ENCODE assay signal across 8 cellular contexts in genomic region chr2:132670104-132670960, GRCh38. TPM values are rescaled to one million over a fixed set of nuclear protein-coding genes. Genes with fewer than 3 reads are reported as not detected.
DNase-seq lines count a peak whose midpoint lies in the region; ATAC-seq and TF ChIP-seq lines count a peak whose summit lies in the region.

TSS of gene LYPD1 (minus strand) at chr2:132670205. CDS start at chr2:132669932, 273 bp downstream.

- H3K27ac Mint-ChIP-seq in activated naive CD4-positive, alpha-beta T cell treated with anti-CD3 and anti-CD28 coated beads, Interleukin-2, amount 10 ng/mL, durations not matched to agents 7 days and 5 days, result peak within 1 kb of the TSS; percentile 60
- H3K27ac Mint-ChIP-seq in activated naive CD4-positive, alpha-beta T cell treated with anti-CD3 and anti-CD28 coated beads, Interleukin-2, amount 50 U/mL, for 72 hours, result no peak within 1 kb of the TSS

- no peaks in the 10 kb centered on the region for H3K9me3 ChIP-seq in breast epithelium
- no peaks in the 10 kb centered on the region for H3K9me3 ChIP-seq in suprapubic skin

- no peak for DNase-seq in activated naive CD4-positive, alpha-beta T cell treated with anti-CD3 and anti-CD28 coated beads, Interleukin-2, amount 10 ng/mL, durations not matched to agents 7 days and 5 days
- DNase-seq in activated naive CD4-positive, alpha-beta T cell treated with anti-CD3 and anti-CD28 coated beads, Interleukin-2, amount 50 U/mL, for 72 hours (ENCODE audit: low spot score in 2 of 2), result no peak
- DNase-seq in breast epithelium (ENCODE audit: low spot score in 2 of 2) (no peak), left colon (peak in 1 of 2 donors; percentile 20), suprapubic skin (ENCODE audit: low spot score in 2 of 2) (no peak), putamen (ENCODE audit: low spot score) (no peak), posterior vena cava (ENCODE audit: low spot score) (no peak)
- DNase-seq in stimulated activated naive CD4-positive, alpha-beta T cell (lab: John Stamatoyannopoulos, UW), result no peak

- H3K4me3 Mint-ChIP-seq in activated naive CD4-positive, alpha-beta T cell treated with anti-CD3 and anti-CD28 coated beads, Interleukin-2, amount 10 ng/mL, durations not matched to agents 7 days and 5 days, result peak within 1 kb of the TSS; percentile 31

- peak within 1 kb of the TSS; percentile 36 to 69 (median 54) for H3K4me3 ChIP-seq in breast epithelium
- H3K4me3 ChIP-seq in suprapubic skin, result peak within 1 kb of the TSS; percentile 48

- H3K9me3 Mint-ChIP-seq in activated naive CD4-positive, alpha-beta T cell treated with anti-CD3 and anti-CD28 coated beads, Interleukin-2, amount 10 ng/mL, durations not matched to agents 7 days and 5 days, result no peaks in the 10 kb centered on the region
- no peaks in the 10 kb centered on the region for H3K9me3 Mint-ChIP-seq in activated naive CD4-positive, alpha-beta T cell treated with anti-CD3 and anti-CD28 coated beads, Interleukin-2, amount 50 U/mL, for 72 hours

- no peaks in the 10 kb centered on the region for H3K36me3 Mint-ChIP-seq in activated naive CD4-positive, alpha-beta T cell treated with anti-CD3 and anti-CD28 coated beads, Interleukin-2, amount 10 ng/mL, durations not matched to agents 7 days and 5 days
- peaks cover 6% of the 10 kb centered on the region in 2 donors for H3K36me3 Mint-ChIP-seq in activated naive CD4-positive, alpha-beta T cell treated with anti-CD3 and anti-CD28 coated beads, Interleukin-2, amount 50 U/mL, for 72 hours

- no peak for ATAC-seq in activated naive CD4-positive, alpha-beta T cell treated with anti-CD3 and anti-CD28 coated beads, Interleukin-2, amount 50 U/mL, for 72 hours
- peak; percentile 56 for ATAC-seq in left colon

- CTCF ChIA-PET in activated naive CD4-positive, alpha-beta T cell treated with anti-CD3 and anti-CD28 coated beads, Interleukin-2, amount 10 ng/mL, durations not matched to agents 7 days and 5 days (lab: Charles Lee), result no interaction called here

- TF ChIP-seq CTCF in breast epithelium (IDR thresholded peaks at IDR 0.05) (no peak), suprapubic skin (IDR thresholded peaks at IDR 0.05) (no peak)

- no peaks in the 10 kb centered on the region for H3K36me3 ChIP-seq in breast epithelium
- no peaks in the 10 kb centered on the region for H3K36me3 ChIP-seq in suprapubic skin

- H3K27ac ChIP-seq in breast epithelium (no peak within 1 kb of the TSS), suprapubic skin (no peak within 1 kb of the TSS)

- H3K4me1 ChIP-seq in breast epithelium (peaks cover 0 to 11% of the 10 kb centered on the region in 2 donors), suprapubic skin (peaks cover 33% of the 10 kb centered on the region)

- TF ChIP-seq EP300 in suprapubic skin (IDR thresholded peaks at IDR 0.05), result no peak

- TF ChIP-seq POLR2A in breast epithelium (IDR thresholded peaks at IDR 0.05) (no peak), suprapubic skin (IDR thresholded peaks at IDR 0.05) (no peak)

- H3K27me3 Mint-ChIP-seq in activated naive CD4-positive, alpha-beta T cell treated with anti-CD3 and anti-CD28 coated beads, Interleukin-2, amount 10 ng/mL, durations not matched to agents 7 days and 5 days, result peaks cover 43% of the 10 kb centered on the region

- no peaks in the 10 kb centered on the region for H3K4me1 Mint-ChIP-seq in activated naive CD4-positive, alpha-beta T cell treated with anti-CD3 and anti-CD28 coated beads, Interleukin-2, amount 10 ng/mL, durations not matched to agents 7 days and 5 days

- H3K27me3 ChIP-seq in breast epithelium, result peaks cover 3 to 21% of the 10 kb centered on the region in 2 donors
- peaks cover 43% of the 10 kb centered on the region for H3K27me3 ChIP-seq in suprapubic skin

- WGBS in suprapubic skin, result 5% methylated on average over 43 of the region's 74 CpGs

- intact Hi-C loops in breast epithelium (cut with DNase I; ENCODE audit: low total_unique reads) (no loop called here), left colon (cut with DNase I, micrococcal nuclease) (no loop called here), posterior vena cava (cut with DNase I) (no loop called here)

RNA-seq across cellular contexts. Expression of gene LYPD1, which starts in this region (rescaled TPM):
- not detected for total RNA-seq in activated naive CD4-positive, alpha-beta T cell treated with anti-CD3 and anti-CD28 coated beads, Interleukin-2, amount 50 U/mL, for 72 hours
- total RNA-seq in breast epithelium (1 to 10 TPM in 1 of 3 donors, under 1 TPM in 1, not detected in 1; 0.48 to 1.9 TPM), left colon (under 1 TPM in 1 of 2 donors, not detected in 1; 0.28 TPM), suprapubic skin (under 1 TPM in 1 of 4 donors, not detected in 3; 0.34 TPM), posterior vena cava (under 1 TPM; 0.19 to 0.33 TPM)

Comparison
In these comparisons a context has a peak if more than half of its experiments do, and no peak if none do; other contexts are left out.
1. Peak in ATAC-seq in left colon; RNA of the gene not detected or under 1 TPM.